Comparison of ENCODE assay signal across 8 cellular contexts in the genomic region with DNA sequence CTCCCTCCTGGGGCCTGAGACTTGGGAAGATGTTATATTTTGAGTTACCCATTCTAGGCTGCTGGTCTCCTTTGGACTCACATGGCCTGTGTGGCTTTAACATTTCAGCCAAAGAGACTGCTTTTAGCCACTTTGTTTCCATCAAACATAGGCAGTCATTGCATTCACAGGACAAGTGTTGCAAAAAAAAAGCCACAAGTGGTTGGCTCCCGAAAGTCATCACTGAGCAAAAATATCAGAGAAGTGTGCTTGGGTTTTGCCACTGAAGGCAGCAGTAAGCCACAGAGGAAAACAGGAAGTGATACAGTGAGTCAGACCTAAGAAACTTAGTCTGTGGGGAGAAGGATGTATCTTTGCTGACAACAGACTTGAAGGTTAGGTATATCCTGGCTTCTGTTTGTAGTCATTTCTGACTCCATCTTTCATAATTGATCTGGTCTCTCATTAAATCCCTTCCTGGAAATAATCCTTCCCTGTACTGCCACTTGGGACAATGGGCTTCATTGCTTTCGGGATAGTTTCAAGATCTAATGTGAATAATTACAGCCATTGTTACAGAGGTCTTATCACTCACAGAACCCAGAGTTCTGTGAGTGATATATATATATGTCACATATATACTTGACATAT.
DNase-seq lines count a peak whose midpoint lies in the region; ATAC-seq and TF ChIP-seq lines count a peak whose summit lies in the region.

No MANE protein-coding gene starts in this region.

- H3K27me3 ChIP-seq in DOHH2 (ENCODE audit: control insufficient read depth, low read length) (peaks cover 2% of the 10 kb centered on the region; the same call in 1 of the 2 replicates), IMR-90 (ENCODE audit: control insufficient read depth, insufficient read depth, low read length) (no peaks in the 10 kb centered on the region; the same call in 1 of the 2 replicates), psoas muscle (ENCODE audit: insufficient read depth in 3 of 3, low read length in 2 of 3) (no peaks in the 10 kb centered on the region)

- no peak overlapping the region for H3K27ac Mint-ChIP-seq in effector memory CD8-positive, alpha-beta T cell
- no peak overlapping the region for H3K27ac Mint-ChIP-seq in nephron progenitor cell

- no peaks in the 10 kb centered on the region for H3K9me3 Mint-ChIP-seq in effector memory CD8-positive, alpha-beta T cell
- H3K9me3 Mint-ChIP-seq in nephron progenitor cell, result peaks cover 2% of the 10 kb centered on the region

- no peak overlapping the region for H2AFZ ChIP-seq in IMR-90 (replicated peaks; ENCODE audit: low read length, poor library complexity)

- no peak overlapping the region; the same call in 1 of the 2 replicates for H3K56ac ChIP-seq in IMR-90 (ENCODE audit: extremely low read depth, insufficient read depth, low read length)

- H4K20me1 ChIP-seq in DOHH2 (ENCODE audit: control insufficient read depth, insufficient read depth, low read depth, low read length) (no peaks in the 10 kb centered on the region), IMR-90 (ENCODE audit: insufficient read depth, low read length) (no peaks in the 10 kb centered on the region)

- H3K4me3 Mint-ChIP-seq in effector memory CD8-positive, alpha-beta T cell, result peak overlapping the region in 1 of 2 donors; percentile 9
- no peak overlapping the region for H3K4me3 Mint-ChIP-seq in nephron progenitor cell

- H2BK15ac ChIP-seq in IMR-90 (ENCODE audit: low read depth, low read length), result 0 out of 3 replicates have a peak overlapping the region, but pooled peaks have one; percentile 52

- dilution Hi-C loops in IMR-90 (cut with HindIII; ENCODE audit: low sequenced_read_pairs, unreplicated experiment), result no loop called here

- H4K8ac ChIP-seq in IMR-90 (ENCODE audit: low read depth in 2 of 2, low read length in 2 of 2), result peak overlapping the region in 1 of 2 experiments; percentile 65; a peak in 1 of 4 replicates

- peaks cover 4% of the 10 kb centered on the region; the same call in 1 of the 2 replicates for H3K9me1 ChIP-seq in IMR-90 (ENCODE audit: insufficient read depth, low read length)

- TF ChIP-seq RAD21 in IMR-90 (IDR thresholded peaks at IDR 0.05; ENCODE audit: low read length), result peak; percentile 61

- H3K9me3 ChIP-seq in DOHH2 (ENCODE audit: control insufficient read depth, insufficient read depth, low read length), result no peaks in the 10 kb centered on the region
- no peaks in the 10 kb centered on the region for H3K9me3 ChIP-seq in IMR-90 (ENCODE audit: control insufficient read depth, insufficient read depth, low read length)
- H3K9me3 ChIP-seq in psoas muscle, result no peaks in the 10 kb centered on the region

- H4K91ac ChIP-seq in IMR-90 (ENCODE audit: insufficient read depth, low read depth, low read length), result no peak overlapping the region

- ATAC-seq in GM21528 (IDR thresholded peaks at IDR 0.05; ENCODE audit: low FRiP score, unreplicated experiment) (peak; percentile 99), IMR-90 (ENCODE audit: low read depth) (peak; percentile 99), psoas muscle (peak; percentile 72 to 76 (median 73))
- ATAC-seq in activated CD4-positive, CD25-positive, alpha-beta regulatory T cell treated with anti-CD3 and anti-CD28 coated beads, Interleukin-2, amount 50 U/mL, for 24 hours, result peak; percentile 99 to 100
- ATAC-seq in effector memory CD8-positive, alpha-beta T cell (replicated peaks), result peak; percentile 98

- H3K79me2 ChIP-seq in DOHH2 (ENCODE audit: control insufficient read depth, low read length), result no peaks in the 10 kb centered on the region

- 0 out of 2 replicates have a peak overlapping the region, but pooled peaks have one; percentile 5 for H3K23ac ChIP-seq in IMR-90 (ENCODE audit: low read depth, low read length)

- no peaks in the 10 kb centered on the region for H3K9me2 ChIP-seq in DOHH2 (replicated peaks; ENCODE audit: control insufficient read depth, low read length)

- peak overlapping the region; percentile 80 for H2BK5ac ChIP-seq in IMR-90 (ENCODE audit: low read depth, low read length, poor library complexity, severe bottlenecking)

- peak overlapping the region; percentile 8; the same call in 1 of the 2 replicates for H3K14ac ChIP-seq in IMR-90 (replicated peaks; ENCODE audit: low read depth, low read length)

- DNase-seq in IMR-90, result peak; percentile 87
- peak; percentile 48 to 50 (median 50) for DNase-seq in effector memory CD8-positive, alpha-beta T cell
- DNase-seq in psoas muscle, result no peak
- no peak for DNase-seq in NCI-H1105 (lab: John Stamatoyannopoulos, UW)
- DNase-seq in nephron progenitor cell, result no peak

- BruUV-seq in IMR-90 (replicated peaks; lab: Mats Ljungman, UMichigan), result no TSS peak

- no peak overlapping the region for H2AK9ac ChIP-seq in IMR-90 (replicated peaks; ENCODE audit: low read depth, low read length, poor library complexity)

- no peaks in the 10 kb centered on the region for H3K79me1 ChIP-seq in IMR-90 (ENCODE audit: low read depth in 1 of 2, low read length in 2 of 2)

- no peaks in the 10 kb centered on the region for H3K36me3 Mint-ChIP-seq in effector memory CD8-positive, alpha-beta T cell (ENCODE audit: insufficient read depth)
- H3K36me3 Mint-ChIP-seq in nephron progenitor cell (ENCODE audit: low read depth), result no peaks in the 10 kb centered on the region

- H3K4ac ChIP-seq in IMR-90 (ENCODE audit: low read depth, low read length), result peak overlapping the region; percentile 29; the same call in 1 of the 2 replicates

- no peak overlapping the region for H3K4me2 ChIP-seq in DOHH2 (ENCODE audit: low read length)
- H3K4me2 ChIP-seq in IMR-90 (ENCODE audit: low read depth, low read length), result peak overlapping the region; percentile 48; the same call in 1 of the 2 replicates

- peak overlapping the region; percentile 71 for H2BK120ac ChIP-seq in IMR-90 (ENCODE audit: low read depth, low read length)

- H3K4me3 ChIP-seq in DOHH2 (ENCODE audit: low read length), result no peak overlapping the region
- H3K4me3 ChIP-seq in IMR-90 (ENCODE audit: insufficient read depth, low read depth, low read length), result no peak overlapping the region
- H3K4me3 ChIP-seq in psoas muscle, result no peak overlapping the region

- CTCF ChIA-PET in IMR-90 (lab: Yijun Ruan, JAX), result no interaction called here

- no peaks in the 10 kb centered on the region for H3F3A ChIP-seq in DOHH2 (ENCODE audit: control insufficient read depth, insufficient read depth)

- peaks cover 7 to 17% of the 10 kb centered on the region in 2 donors for H3K4me1 Mint-ChIP-seq in effector memory CD8-positive, alpha-beta T cell (ENCODE audit: low read depth in 2 of 2)
- H3K4me1 Mint-ChIP-seq in nephron progenitor cell, result peaks cover 19% of the 10 kb centered on the region

- TF ChIP-seq POLR2A in IMR-90 (IDR thresholded peaks at IDR 0.05; ENCODE audit: low read depth, low read length), result no peak

- POLR2A ChIA-PET in IMR-90 (lab: Charles Lee; ENCODE audit: unreplicated experiment), result no interaction called here

- in situ Hi-C loops in IMR-90 (cut with MboI; ENCODE audit: low sequenced_read_pairs), result no loop called here

- H3K27ac ChIP-seq in DOHH2 (ENCODE audit: low read depth, low read length) (no peak overlapping the region), IMR-90 (ENCODE audit: insufficient read depth, low read length) (no peak overlapping the region), psoas muscle (peak overlapping the region; percentile 56)

- H3K4me1 ChIP-seq in DOHH2 (ENCODE audit: control insufficient read depth, low read length) (peaks cover 3% of the 10 kb centered on the region; the same call in 1 of the 2 replicates), IMR-90 (ENCODE audit: control insufficient read depth, insufficient read depth, low read length) (peaks cover 6% of the 10 kb centered on the region), psoas muscle (no peaks in the 10 kb centered on the region)

- no peak overlapping the region for H3K9ac ChIP-seq in IMR-90 (ENCODE audit: low read depth, low read length)

- H3K36me3 ChIP-seq in DOHH2 (ENCODE audit: control insufficient read depth, low read length) (no peaks in the 10 kb centered on the region), IMR-90 (ENCODE audit: control insufficient read depth, insufficient read depth, low read length) (no peaks in the 10 kb centered on the region), psoas muscle (ENCODE audit: insufficient read depth in 1 of 2, low read depth in 1 of 2) (no peaks in the 10 kb centered on the region)

- H4K5ac ChIP-seq in IMR-90 (ENCODE audit: low read depth, low read length), result peak overlapping the region; percentile 55; the same call in 1 of the 2 replicates

- H2BK20ac ChIP-seq in IMR-90 (ENCODE audit: low read depth, low read length), result peak overlapping the region; percentile 83

- H3K18ac ChIP-seq in IMR-90 (ENCODE audit: low read depth, low read length), result peak overlapping the region; percentile 61

- no CpG with 5 or more reads among the region's 2 CpGs for WGBS in IMR-90 (ENCODE audit: extremely low coverage in 2 of 2, insufficient read length in 1 of 2), 2 experiments
- WGBS in psoas muscle, 3 donors, result 60 to 80% (median 66%) methylated on average over 2 of the region's 2 CpGs

- intact Hi-C loops in IMR-90 (cut with micrococcal nuclease) (loop anchor here (1.0 to 10.0 kb wide), 2 partner anchors 95 to 268 kb away; a partner anchor contains a TSS), psoas muscle (cut with DNase I) (no loop called here)

- no peaks in the 10 kb centered on the region for H3K27me3 Mint-ChIP-seq in effector memory CD8-positive, alpha-beta T cell
- no peaks in the 10 kb centered on the region for H3K27me3 Mint-ChIP-seq in nephron progenitor cell (ENCODE audit: low read depth, poor library complexity)

- TF ChIP-seq CTCF in DOHH2 (IDR thresholded peaks at IDR 0.05; ENCODE audit: low read depth, low read length, poor library complexity, severe bottlenecking), result peak; percentile 30
- peak; percentile 46 for TF ChIP-seq CTCF in IMR-90 (conservative IDR thresholded peaks at IDR 0.05; ENCODE audit: low read depth, low read length)
- no peak for TF ChIP-seq CTCF in psoas muscle (IDR thresholded peaks at IDR 0.05)
- no peak for TF ChIP-seq CTCF in nephron progenitor cell (IDR thresholded peaks at IDR 0.05)

- H2AK5ac ChIP-seq in IMR-90 (ENCODE audit: low read depth, low read length), result no peak overlapping the region; the same call in 1 of the 2 replicates

TF ChIP-seq in IMR-90, 13 proteins besides CTCF, POLR2A, EP300 and RAD21 (continues in another document):
- TF ChIP-seq MAZ (IDR thresholded peaks at IDR 0.05; ENCODE audit: borderline replicate concordance, low read depth, low read length), result no peak
- peak; percentile 12 for TF ChIP-seq RCOR1 (IDR thresholded peaks at IDR 0.05; ENCODE audit: insufficient replicate concordance, low read length)
- TF ChIP-seq, protein P1, sequence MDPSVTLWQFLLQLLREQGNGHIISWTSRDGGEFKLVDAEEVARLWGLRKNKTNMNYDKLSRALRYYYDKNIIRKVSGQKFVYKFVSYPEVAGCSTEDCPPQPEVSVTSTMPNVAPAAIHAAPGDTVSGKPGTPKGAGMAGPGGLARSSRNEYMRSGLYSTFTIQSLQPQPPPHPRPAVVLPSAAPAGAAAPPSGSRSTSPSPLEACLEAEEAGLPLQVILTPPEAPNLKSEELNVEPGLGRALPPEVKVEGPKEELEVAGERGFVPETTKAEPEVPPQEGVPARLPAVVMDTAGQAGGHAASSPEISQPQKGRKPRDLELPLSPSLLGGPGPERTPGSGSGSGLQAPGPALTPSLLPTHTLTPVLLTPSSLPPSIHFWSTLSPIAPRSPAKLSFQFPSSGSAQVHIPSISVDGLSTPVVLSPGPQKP (IDR thresholded peaks at IDR 0.05; ENCODE audit: borderline replicate concordance, low read depth, low read length), result no peak

Comparison
In these comparisons a context has a peak if more than half of its experiments do, and no peak if none do; other contexts are left out.
1. CTCF ChIP-seq: peak in DOHH2 (single experiment) and IMR-90 (single experiment); none in psoas muscle (single experiment) and nephron progenitor cell (single experiment).
2. DNase-seq: peak in IMR-90 (single experiment) and effector memory CD8-positive, alpha-beta T cell (3 of 3); none in psoas muscle (0 of 2), NCI-H1105 (single experiment) and nephron progenitor cell (single experiment).
3. Peak in every context shown above with its lines, with median percentiles within 50 percentile points of each other: ATAC-seq.